9 cellular contexts compared by ENCODE assay signal in the genomic region with DNA sequence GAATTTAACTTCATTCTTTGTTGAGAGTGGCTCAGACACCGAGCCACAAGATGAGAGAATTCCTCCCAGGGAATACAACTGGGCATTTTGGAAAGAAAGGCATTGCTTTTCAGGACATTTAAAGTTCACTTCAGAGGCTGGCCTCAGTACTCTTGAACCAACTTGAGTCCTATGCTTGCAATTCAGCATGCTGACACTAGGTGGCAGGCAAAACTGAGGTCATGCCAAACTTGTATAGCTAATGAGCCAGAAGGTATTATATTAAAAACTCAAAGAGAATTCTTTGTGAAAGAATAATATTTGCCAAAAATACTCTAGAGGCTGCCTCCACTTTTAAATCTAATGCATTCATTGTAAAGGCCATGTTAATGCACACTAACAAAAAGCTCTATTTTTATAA.
DNase-seq lines count a peak whose midpoint lies in the region; ATAC-seq and TF ChIP-seq lines count a peak whose summit lies in the region.
"Had no signal": no experiment of that assay in that cellular context is flagged by ENCODE, and none has a peak within 500 bp of the region (broad histone marks: within the 10 kb centered on the region; RNA-seq: fewer than 3 reads in every experiment).

No MANE protein-coding gene starts in this region.

- H3K27me3 Mint-ChIP-seq in endothelial cell (ENCODE audit: unreplicated experiment) = peaks cover 2% of the 10 kb centered on the region

- no peaks in the 10 kb centered on the region for H3K9me3 Mint-ChIP-seq in endothelial cell (ENCODE audit: unreplicated experiment)

- no peak for ATAC-seq in GM18861 (IDR thresholded peaks at IDR 0.05; ENCODE audit: unreplicated experiment)

- no peak overlapping the region for H3K27ac Mint-ChIP-seq in endothelial cell (ENCODE audit: unreplicated experiment)
- H3K27ac Mint-ChIP-seq: CD4-positive, alpha-beta memory T cell had no signal

- peak; percentile 35 for DNase-seq in activated CD4-positive, CD25-positive, alpha-beta regulatory T cell treated with anti-CD3 and anti-CD28 coated beads, Interleukin-2, amount 50 U/mL, for 72 hours
- no peak for DNase-seq in activated CD4-positive, CD25-positive, alpha-beta regulatory T cell (lab: John Stamatoyannopoulos, UW)
- DNase-seq in NCI-H526 (lab: John Stamatoyannopoulos, UW) (peak; percentile 41 to 74), endothelial cell (ENCODE audit: low spot score) (no peak), SHP77 treated with DMSO at 0.1 percent for 48 hours (lab: John Stamatoyannopoulos, UW) (no peak), NCI-H1930 (lab: John Stamatoyannopoulos, UW) (no peak)
- DNase-seq in stimulated activated CD8-positive, alpha-beta memory T cell treated with anti-CD3 and anti-CD28 coated beads, Interleukin-2, amount 100 ng/mL, for 48 hours (ENCODE audit: low read depth in 2 of 2) = peak; percentile 3 to 21

- peaks cover 3% of the 10 kb centered on the region for H3K4me1 Mint-ChIP-seq in endothelial cell (ENCODE audit: unreplicated experiment)
- H3K4me1 Mint-ChIP-seq: CD4-positive, alpha-beta memory T cell had no signal

- no peak overlapping the region for H3K4me3 Mint-ChIP-seq in endothelial cell (ENCODE audit: unreplicated experiment)
- H3K4me3 Mint-ChIP-seq: CD4-positive, alpha-beta memory T cell had no signal

- TF ChIP-seq CTCF in endothelial cell (IDR thresholded peaks at IDR 0.05; ENCODE audit: unreplicated experiment) = peak; percentile 94

- H3K36me3 Mint-ChIP-seq in endothelial cell (ENCODE audit: low read depth, unreplicated experiment) = no peaks in the 10 kb centered on the region
- H3K36me3 Mint-ChIP-seq: CD4-positive, alpha-beta memory T cell had no signal

Comparison
In these comparisons a context has a peak if more than half of its experiments do, and no peak if none do; other contexts are left out.
1. DNase-seq: peak in activated CD4-positive, CD25-positive, alpha-beta regulatory T cell treated with anti-CD3 and anti-CD28 coated beads, Interleukin-2, amount 50 U/mL, for 72 hours (single experiment), NCI-H526 (2 of 2) and stimulated activated CD8-positive, alpha-beta memory T cell treated with anti-CD3 and anti-CD28 coated beads, Interleukin-2, amount 100 ng/mL, for 48 hours (2 of 2); none in activated CD4-positive, CD25-positive, alpha-beta regulatory T cell (0 of 4), endothelial cell (single experiment), SHP77 treated with DMSO at 0.1 percent for 48 hours (single experiment) and NCI-H1930 (0 of 2).